Comparison of ENCODE assay signal across 20 cellular contexts in the genomic region with DNA sequence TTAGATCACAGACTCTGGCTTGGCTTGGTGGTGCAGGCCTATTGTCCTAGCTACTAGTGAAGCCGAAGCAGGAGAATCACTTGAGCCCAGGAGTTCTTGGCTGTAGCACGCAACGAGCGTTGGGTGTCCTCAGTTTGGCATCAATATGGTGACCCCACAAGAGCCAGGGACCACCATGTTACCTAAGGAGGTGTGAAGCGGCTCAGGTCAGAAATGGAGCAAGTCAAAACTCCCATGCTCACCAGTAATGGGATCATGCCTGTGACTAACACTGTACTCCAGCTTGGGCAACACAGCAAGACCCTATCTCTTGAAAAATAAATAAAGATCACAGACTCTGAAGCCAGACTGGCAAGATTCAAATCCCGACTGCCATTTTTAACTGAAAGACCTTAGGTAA. TPM values are rescaled to one million over a fixed set of nuclear protein-coding genes. Genes with fewer than 3 reads are reported as not detected.
A peak's percentile ranks its signal among the peaks of the same experiment; 100 is the strongest.
DNase-seq lines count a peak whose midpoint lies in the region; ATAC-seq and TF ChIP-seq lines count a peak whose summit lies in the region.
"Had no signal": no experiment of that assay in that cellular context is flagged by ENCODE, and none has a peak within 500 bp of the region (broad histone marks: within the 10 kb centered on the region; RNA-seq: fewer than 3 reads in every experiment).

No MANE protein-coding gene starts in this region.

- DNase-seq in activated CD4-positive, alpha-beta T cell treated with anti-CD3 and anti-CD28 coated beads, Interleukin-2, amount 10 ng/mL, durations not matched to agents 24 days and 14 days, result no peak
- DNase-seq in activated CD4-positive, alpha-beta T cell treated with anti-CD3 and anti-CD28 coated beads for 48 hours, result no peak
- no peak for DNase-seq in natural killer cell
- DNase-seq in natural killer cell treated with Interleukin-12 subunit alpha and Interleukin-12 subunit beta and Interleukin-15 and Interleukin-18, amount 100 ng/mL, for 72 hours (ENCODE audit: low spot score), result no peak
- DNase-seq in immature natural killer cell, result no peak
- no peak for DNase-seq in NK-92 treated with Interleukin-12 subunit alpha and Interleukin-12 subunit beta, amount 100 ng/mL, for 24 hours (lab: John Stamatoyannopoulos, UW)
- DNase-seq in SW480 (ENCODE audit: low spot score), result no peak
- DNase-seq in PC-9, result no peak
- DNase-seq: DMS53, GM23248, MG63, NCI-H1092 treated with DMSO at 0.1 percent for 48 hours, NCI-H1694 treated with DMSO at 0.1 percent for 48 hours, NCI-H345, NCI-H526 treated with DMSO at 0.1 percent for 48 hours, OCI-M1 had no signal

- no peak overlapping the region for H3K27ac ChIP-seq in PC-9
- H3K27ac ChIP-seq: GM23248, KMS-11 had no signal

- 0 out of 2 replicates have a peak, but pooled peaks cover 4% of the 10 kb centered on the region for H3K36me3 ChIP-seq in PC-9 (ENCODE audit: low read depth)

- no peak overlapping the region for H3K4me3 ChIP-seq in PC-9
- H3K4me3 ChIP-seq: GM12878, MG63 had no signal

- H3K36me3 Mint-ChIP-seq in activated CD4-positive, alpha-beta T cell treated with anti-CD3 and anti-CD28 coated beads, Interleukin-2, amount 10 ng/mL, durations not matched to agents 24 days and 14 days (ENCODE audit: low read depth), result peaks cover 5% of the 10 kb centered on the region
- no peaks in the 10 kb centered on the region for H3K36me3 Mint-ChIP-seq in natural killer cell
- no peaks in the 10 kb centered on the region for H3K36me3 Mint-ChIP-seq in natural killer cell treated with Interleukin-12 subunit alpha and Interleukin-12 subunit beta and Interleukin-15 and Interleukin-18, amount 100 ng/mL, for 72 hours
- H3K36me3 Mint-ChIP-seq in immature natural killer cell, result no peaks in the 10 kb centered on the region
- H3K36me3 Mint-ChIP-seq: CD14-positive monocyte had no signal

- H3K79me2 ChIP-seq in PC-9 (ENCODE audit: low read depth), result peaks cover 33% of the 10 kb centered on the region

- H3K27me3 Mint-ChIP-seq in activated CD4-positive, alpha-beta T cell treated with anti-CD3 and anti-CD28 coated beads, Interleukin-2, amount 10 ng/mL, durations not matched to agents 24 days and 14 days, result no peaks in the 10 kb centered on the region
- H3K27me3 Mint-ChIP-seq in natural killer cell (ENCODE audit: low read depth in 2 of 2), result no peaks in the 10 kb centered on the region
- H3K27me3 Mint-ChIP-seq in natural killer cell treated with Interleukin-12 subunit alpha and Interleukin-12 subunit beta and Interleukin-15 and Interleukin-18, amount 100 ng/mL, for 72 hours, result no peaks in the 10 kb centered on the region
- peaks cover 0 to 11% (median 6%) of the 10 kb centered on the region in 3 donors for H3K27me3 Mint-ChIP-seq in immature natural killer cell (ENCODE audit: low read depth in 3 of 3)

- H3K4me1 ChIP-seq in PC-9 (replicated peaks; ENCODE audit: insufficient read depth), result peaks cover 20% of the 10 kb centered on the region

- H3K27me3 ChIP-seq in PC-9 (ENCODE audit: insufficient read depth, low read depth), result no peaks in the 10 kb centered on the region
- H3K27me3 ChIP-seq: MG63 had no signal

- H3K9me3 Mint-ChIP-seq in activated CD4-positive, alpha-beta T cell treated with anti-CD3 and anti-CD28 coated beads, Interleukin-2, amount 10 ng/mL, durations not matched to agents 24 days and 14 days, result no peaks in the 10 kb centered on the region
- H3K9me3 Mint-ChIP-seq in natural killer cell (no peaks in the 10 kb centered on the region), immature natural killer cell (no peaks in the 10 kb centered on the region)
- H3K9me3 Mint-ChIP-seq in natural killer cell treated with Interleukin-12 subunit alpha and Interleukin-12 subunit beta and Interleukin-15 and Interleukin-18, amount 100 ng/mL, for 72 hours, result no peaks in the 10 kb centered on the region
- H3K9me3 Mint-ChIP-seq: CD14-positive monocyte had no signal

- no peaks in the 10 kb centered on the region for H3K9me3 ChIP-seq in PC-9 (ENCODE audit: insufficient read depth, low read depth)
- H3K9me3 ChIP-seq: MG63 had no signal

- no peak for ATAC-seq in natural killer cell
- no peak for ATAC-seq in natural killer cell treated with Interleukin-12 subunit alpha and Interleukin-12 subunit beta and Interleukin-15 and Interleukin-18, amount 100 ng/mL, for 72 hours
- ATAC-seq: GM12878 had no signal

- H3K4me1 Mint-ChIP-seq in activated CD4-positive, alpha-beta T cell treated with anti-CD3 and anti-CD28 coated beads, Interleukin-2, amount 10 ng/mL, durations not matched to agents 24 days and 14 days, result peaks cover 10% of the 10 kb centered on the region
- H3K4me1 Mint-ChIP-seq in natural killer cell (peaks cover 0 to 6% of the 10 kb centered on the region in 2 donors), immature natural killer cell (peaks cover 9 to 10% of the 10 kb centered on the region in 2 donors)
- peaks cover 8 to 9% of the 10 kb centered on the region in 2 donors for H3K4me1 Mint-ChIP-seq in natural killer cell treated with Interleukin-12 subunit alpha and Interleukin-12 subunit beta and Interleukin-15 and Interleukin-18, amount 100 ng/mL, for 72 hours (ENCODE audit: low read depth in 2 of 2)

- peaks cover 17% of the 10 kb centered on the region for H4K20me1 ChIP-seq in PC-9 (ENCODE audit: insufficient read depth)

- TF ChIP-seq CTCF in natural killer cell (IDR thresholded peaks at IDR 0.05), result no peak
- TF ChIP-seq CTCF in PC-9 (conservative IDR thresholded peaks at IDR 0.05), result no peak

- intact Hi-C loops in activated CD4-positive, alpha-beta T cell treated with anti-CD3 and anti-CD28 coated beads, Interleukin-2, amount 10 ng/mL, durations not matched to agents 24 days and 14 days (cut with micrococcal nuclease), result no loop called here
- intact Hi-C loops in natural killer cell (cut with micrococcal nuclease), result no loop called here
- intact Hi-C loops in PC-9 (cut with micrococcal nuclease; ENCODE audit: unreplicated experiment), result no loop called here

- no peak overlapping the region for H3K4me2 ChIP-seq in PC-9
- H3K4me2 ChIP-seq: KMS-11 had no signal

- peak overlapping the region; percentile 83 for H3K27ac Mint-ChIP-seq in activated CD4-positive, alpha-beta T cell treated with anti-CD3 and anti-CD28 coated beads, Interleukin-2, amount 10 ng/mL, durations not matched to agents 24 days and 14 days
- H3K27ac Mint-ChIP-seq in natural killer cell (no peak overlapping the region), immature natural killer cell (peak overlapping the region in 4 of 6 donors; percentile 69 to 93 (median 82))
- H3K27ac Mint-ChIP-seq in natural killer cell treated with Interleukin-12 subunit alpha and Interleukin-12 subunit beta and Interleukin-15 and Interleukin-18, amount 100 ng/mL, for 72 hours, result no peak overlapping the region

- no peak overlapping the region for H3K4me3 Mint-ChIP-seq in activated CD4-positive, alpha-beta T cell treated with anti-CD3 and anti-CD28 coated beads, Interleukin-2, amount 10 ng/mL, durations not matched to agents 24 days and 14 days
- H3K4me3 Mint-ChIP-seq in natural killer cell, result peak overlapping the region; percentile 76
- no peak overlapping the region for H3K4me3 Mint-ChIP-seq in natural killer cell treated with Interleukin-12 subunit alpha and Interleukin-12 subunit beta and Interleukin-15 and Interleukin-18, amount 100 ng/mL, for 72 hours
- peak overlapping the region in 2 of 5 donors; percentile 46 to 81 for H3K4me3 Mint-ChIP-seq in immature natural killer cell
- H3K4me3 Mint-ChIP-seq: CD14-positive monocyte had no signal

- H2AFZ ChIP-seq in PC-9, result no peak overlapping the region

- H3F3A ChIP-seq in PC-9 (ENCODE audit: insufficient read depth, low read depth), result 0 out of 2 replicates have a peak, but pooled peaks cover 10% of the 10 kb centered on the region

- CTCF ChIA-PET in PC-9 (lab: Charles Lee), result no interaction called here

- POLR2A ChIA-PET in PC-9 (lab: Charles Lee; ENCODE audit: unreplicated experiment), result no interaction called here

- no peaks in the 10 kb centered on the region for H3K9me2 ChIP-seq in PC-9 (ENCODE audit: insufficient read depth)

- BruUV-seq in PC-9 (replicated peaks; lab: Mats Ljungman, UMichigan), result no TSS peak

RNA-seq across cellular contexts. Expression of gene NOL10, which starts 1.7 kb away (rescaled TPM):
- total RNA-seq in activated CD4-positive, alpha-beta T cell treated with anti-CD3 and anti-CD28 coated beads, Interleukin-2, amount 10 ng/mL, durations not matched to agents 24 days and 14 days, result 44.9 and 50.9 TPM in 2 replicates
- 10 to 100 TPM; 21.8 to 28.9 (median 22.5) TPM for total RNA-seq in natural killer cell
- 10 to 100 TPM; 35.7 to 49.6 TPM for total RNA-seq in natural killer cell treated with Interleukin-12 subunit alpha and Interleukin-12 subunit beta and Interleukin-15 and Interleukin-18, amount 100 ng/mL, for 72 hours
- polyA plus RNA-seq in immature natural killer cell, result 10 to 100 TPM; 11.9 to 23.3 (median 17.4) TPM
- total RNA-seq in PC-9 (2021), result 19.6 and 26.0 TPM in 2 replicates

RNA-seq across cellular contexts. Expression of gene ATP6V1C2, which starts 29.9 kb away (rescaled TPM):
- not detected in 2 replicates for total RNA-seq in activated CD4-positive, alpha-beta T cell treated with anti-CD3 and anti-CD28 coated beads, Interleukin-2, amount 10 ng/mL, durations not matched to agents 24 days and 14 days
- total RNA-seq in natural killer cell, result under 1 TPM in 1 of 3 donors, not detected in 2; 0.92 TPM
- not detected for total RNA-seq in natural killer cell treated with Interleukin-12 subunit alpha and Interleukin-12 subunit beta and Interleukin-15 and Interleukin-18, amount 100 ng/mL, for 72 hours
- under 1 TPM in 2 of 3 donors, not detected in 1; 0.26 TPM for polyA plus RNA-seq in immature natural killer cell
- not detected in 2 replicates for total RNA-seq in PC-9 (2021)
- total RNA-seq: G401, GM23248 had no signal
- polyA plus RNA-seq: CD14-positive monocyte had no signal

Comparison
In these comparisons a context has a peak if more than half of its experiments do, and no peak if none do; other contexts are left out.
1. H3K27ac Mint-ChIP-seq: peak in activated CD4-positive, alpha-beta T cell treated with anti-CD3 and anti-CD28 coated beads, Interleukin-2, amount 10 ng/mL, durations not matched to agents 24 days and 14 days (single experiment) and immature natural killer cell (4 of 6); none in natural killer cell (0 of 2) and natural killer cell treated with Interleukin-12 subunit alpha and Interleukin-12 subunit beta and Interleukin-15 and Interleukin-18, amount 100 ng/mL, for 72 hours (0 of 2).